11 cellular contexts compared by ENCODE assay signal in the genomic region with DNA sequence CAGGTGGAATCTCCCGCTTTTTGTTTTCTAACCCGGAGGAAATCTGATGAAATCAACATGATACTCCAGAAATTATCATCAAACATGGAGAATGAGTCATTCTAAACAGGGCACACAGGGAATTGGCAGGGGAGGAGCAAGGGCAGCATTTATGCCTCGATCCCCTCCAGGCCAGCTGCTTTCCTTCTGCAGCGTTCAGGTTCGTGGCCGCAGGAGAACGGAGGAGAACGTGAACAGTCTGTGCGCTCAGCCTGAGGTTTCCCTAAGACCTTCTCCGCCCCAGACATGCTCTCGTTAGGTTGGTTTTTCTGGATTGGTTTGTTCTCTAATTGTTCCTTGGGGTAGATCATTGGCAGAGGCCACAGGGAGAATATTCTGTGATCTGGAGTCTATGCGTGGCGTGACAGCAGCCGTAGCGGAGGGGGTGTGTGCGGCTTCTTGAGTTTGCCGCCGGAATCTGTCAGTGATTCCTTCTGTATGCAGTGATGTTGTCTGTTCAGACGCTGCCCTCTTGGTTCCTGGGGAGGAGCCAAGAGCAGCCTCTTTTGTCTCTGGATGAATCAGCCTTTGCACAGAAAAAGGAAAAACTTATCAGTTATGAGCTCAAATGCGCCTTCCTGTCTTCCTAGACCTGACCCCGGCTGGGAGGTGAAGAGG.
A peak's percentile ranks its signal among the peaks of the same experiment; 100 is the strongest.
DNase-seq lines count a peak whose midpoint lies in the region; ATAC-seq, FAIRE-seq and TF ChIP-seq lines count a peak whose summit lies in the region.
"Had no signal": no experiment of that assay in that cellular context is flagged by ENCODE, and none has a peak within 500 bp of the region (broad histone marks: within the 10 kb centered on the region; RNA-seq: fewer than 3 reads in every experiment).

No MANE protein-coding gene starts in this region.

- H3K27me3 ChIP-seq in SJSA1 (replicated peaks): no peaks in the 10 kb centered on the region
- no peaks in the 10 kb centered on the region for H3K27me3 ChIP-seq in smooth muscle cell (ENCODE audit: low read depth)
- H3K27me3 ChIP-seq in thyroid gland: no peaks in the 10 kb centered on the region

- peak; percentile 28 for DNase-seq in H54 (ENCODE audit: insufficient read length, low spot score)
- peak; percentile 88 to 90 for DNase-seq in SJSA1 (ENCODE audit: low read depth in 1 of 2, low spot score in 2 of 2)
- DNase-seq in fibroblast of mammary gland (ENCODE audit: low read depth): peak; percentile 83
- no peak for DNase-seq in smooth muscle cell (lab: John Stamatoyannopoulos, UW; ENCODE audit: unreplicated experiment)
- DNase-seq in CD14-positive monocyte (ENCODE audit: low spot score): no peak
- DNase-seq in natural killer cell: no peak
- DNase-seq in NCI-H146 (lab: John Stamatoyannopoulos, UW): no peak
- DNase-seq in thyroid gland: no peak
- DNase-seq: activated CD4-positive, alpha-beta T cell treated with anti-CD3 and anti-CD28 coated beads for 48 hours; immature natural killer cell; stimulated activated naive CD4-positive, alpha-beta T cell had no signal

- peak overlapping the region; percentile 14 for H3K4me3 ChIP-seq in SJSA1
- peak overlapping the region; percentile 44 for H3K4me3 ChIP-seq in fibroblast of mammary gland (ENCODE audit: control insufficient read depth, low read depth, low read length)
- H3K4me3 ChIP-seq in smooth muscle cell: no peak overlapping the region
- H3K4me3 ChIP-seq in thyroid gland (replicated peaks in 1 of 3): no peak overlapping the region

- H3K4me3 Mint-ChIP-seq in CD14-positive monocyte (no peak overlapping the region), natural killer cell (no peak overlapping the region)
- H3K4me3 Mint-ChIP-seq: immature natural killer cell had no signal

- H3K27ac Mint-ChIP-seq in CD14-positive monocyte (no peak overlapping the region), natural killer cell (no peak overlapping the region)
- H3K27ac Mint-ChIP-seq: immature natural killer cell had no signal

- TF ChIP-seq CTCF in fibroblast of mammary gland (conservative IDR thresholded peaks at IDR 0.05; ENCODE audit: control insufficient read depth, insufficient read depth, low read depth, low read length): no peak
- TF ChIP-seq CTCF in smooth muscle cell (IDR thresholded peaks at IDR 0.05; ENCODE audit: borderline replicate concordance, insufficient read depth, poor library complexity, severe bottlenecking): no peak
- no peak for TF ChIP-seq CTCF in CD14-positive monocyte (IDR thresholded peaks at IDR 0.05)
- no peak for TF ChIP-seq CTCF in natural killer cell (IDR thresholded peaks at IDR 0.05)
- no peak for TF ChIP-seq CTCF in thyroid gland (IDR thresholded peaks at IDR 0.05)

- H3K27ac ChIP-seq in SJSA1: peak overlapping the region; percentile 85
- peak overlapping the region; percentile 42 for H3K27ac ChIP-seq in smooth muscle cell (ENCODE audit: low read depth)
- no peak overlapping the region for H3K27ac ChIP-seq in thyroid gland

- no peak overlapping the region for H2AFZ ChIP-seq in smooth muscle cell (ENCODE audit: low read depth)

- 82% methylated on average over 21 of the region's 21 CpGs for WGBS in smooth muscle cell (ENCODE audit: low lambda C conversion rate)
- 85 to 86% methylated on average over 21 of the region's 21 CpGs for WGBS in thyroid gland, 2 donors

- peaks cover 42% of the 10 kb centered on the region for H3K36me3 ChIP-seq in SJSA1
- H3K36me3 ChIP-seq in smooth muscle cell (ENCODE audit: low read depth): no peaks in the 10 kb centered on the region
- H3K36me3 ChIP-seq in thyroid gland: no peaks in the 10 kb centered on the region

- H3K79me2 ChIP-seq in smooth muscle cell (ENCODE audit: low read depth): peaks cover 82% of the 10 kb centered on the region

- H3K4me1 Mint-ChIP-seq in CD14-positive monocyte (no peaks in the 10 kb centered on the region), natural killer cell (no peaks in the 10 kb centered on the region)
- H3K4me1 Mint-ChIP-seq: immature natural killer cell had no signal

- H3K36me3 Mint-ChIP-seq in CD14-positive monocyte (no peaks in the 10 kb centered on the region), natural killer cell (no peaks in the 10 kb centered on the region)
- H3K36me3 Mint-ChIP-seq: immature natural killer cell had no signal

- H4K20me1 ChIP-seq in smooth muscle cell (ENCODE audit: low read depth): peaks cover 100% of the 10 kb centered on the region

- H3K4me2 ChIP-seq in smooth muscle cell: peak overlapping the region; percentile 53

- H3K9ac ChIP-seq in smooth muscle cell (ENCODE audit: low read depth): no peak overlapping the region

- H3K9me3 Mint-ChIP-seq in CD14-positive monocyte (peaks cover 0 to 2% (median 0%) of the 10 kb centered on the region in 7 donors), natural killer cell (no peaks in the 10 kb centered on the region)
- H3K9me3 Mint-ChIP-seq: immature natural killer cell had no signal

- H3K27me3 Mint-ChIP-seq in CD14-positive monocyte (ENCODE audit: low read depth in 3 of 3) (peaks cover 0 to 11% (median 2%) of the 10 kb centered on the region in 3 donors), natural killer cell (ENCODE audit: low read depth in 2 of 2) (no peaks in the 10 kb centered on the region)

- H3F3A ChIP-seq in smooth muscle cell (ENCODE audit: low read depth): no peaks in the 10 kb centered on the region

- H3K4me1 ChIP-seq in SJSA1 (replicated peaks) (peaks cover 65% of the 10 kb centered on the region), smooth muscle cell (ENCODE audit: low read depth) (peaks cover 11% of the 10 kb centered on the region), thyroid gland (peaks cover 24 to 38% of the 10 kb centered on the region in 2 donors)

- intact Hi-C loops in CD14-positive monocyte (cut with micrococcal nuclease): no loop called here
- intact Hi-C loops in natural killer cell (cut with micrococcal nuclease): no loop called here
- intact Hi-C loops in thyroid gland (cut with DNase I): no loop called here

- H3K9me3 ChIP-seq in SJSA1 (replicated peaks) (no peaks in the 10 kb centered on the region), smooth muscle cell (replicated peaks; ENCODE audit: low read depth) (no peaks in the 10 kb centered on the region), thyroid gland (no peaks in the 10 kb centered on the region)

- no peak for ATAC-seq in natural killer cell

- TF ChIP-seq POLR2A in H54 (IDR thresholded peaks at IDR 0.05; ENCODE audit: low read depth, low read length): no peak
- TF ChIP-seq POLR2A in thyroid gland (IDR thresholded peaks at IDR 0.05): no peak

- FAIRE-seq in H54 (lab: Jason Lieb, UNC): no peak

Comparison
In these comparisons a context has a peak if more than half of its experiments do, and no peak if none do; other contexts are left out.
1. DNase-seq: peak in H54 (single experiment), SJSA1 (2 of 2) and fibroblast of mammary gland (single experiment); none in smooth muscle cell (single experiment), CD14-positive monocyte (single experiment), natural killer cell (single experiment), NCI-H146 (single experiment) and thyroid gland (0 of 2).
2. H3K27ac ChIP-seq: peak in SJSA1 (single experiment) and smooth muscle cell (single experiment); none in thyroid gland (0 of 3).
3. H3K4me3 ChIP-seq: peak in SJSA1 (single experiment) and fibroblast of mammary gland (single experiment); none in smooth muscle cell (single experiment) and thyroid gland (0 of 3).